Comparison of ENCODE assay signal across 1 cellular context in the genomic region with DNA sequence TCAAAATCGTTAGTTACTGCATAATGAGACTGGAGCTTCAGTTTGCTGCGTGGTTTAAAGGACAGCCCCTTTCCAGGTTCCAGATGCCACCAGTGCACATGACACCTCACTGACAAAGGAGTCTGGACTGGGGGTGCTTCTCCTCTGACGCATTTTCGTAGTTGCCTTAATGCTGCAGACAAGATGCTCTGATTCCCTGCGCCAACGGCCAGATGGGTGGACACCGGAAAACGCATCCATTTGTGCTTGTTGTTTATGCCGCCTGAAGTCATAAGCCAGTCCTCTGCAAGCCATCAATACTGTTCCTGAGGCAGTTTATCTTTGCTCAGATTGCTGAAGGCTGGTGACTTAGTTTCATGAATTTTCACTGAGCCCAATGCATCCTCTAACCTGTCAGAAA.
A peak's percentile ranks its signal among the peaks of the same experiment; 100 is the strongest.
TF ChIP-seq lines count a peak whose summit lies in the region.

No MANE protein-coding gene starts in this region.

TF ChIP-seq in HepG2, 621 proteins besides CTCF, POLR2A, EP300 and RAD21:
- TF ChIP-seq ZBTB38 (CRISPR knock-in tag; IDR thresholded peaks at IDR 0.05), result 0 out of 2 replicates have a peak, but pooled peaks have one; percentile 33
- TF ChIP-seq NFRKB (IDR thresholded peaks at IDR 0.05), result no peak
- peak; percentile 15; the same call in 1 of the 2 replicates for TF ChIP-seq SALL1 (CRISPR knock-in tag; IDR thresholded peaks at IDR 0.05)
- TF ChIP-seq CEBPB (IDR thresholded peaks at IDR 0.05; ENCODE audit: borderline replicate concordance, low read depth, low read length), result no peak
